In genomic region chr12:97404549-97404948, GRCh38 we compare ENCODE assay signal across 8 cellular contexts. TPM values are rescaled to one million over a fixed set of nuclear protein-coding genes. Genes with fewer than 3 reads are reported as not detected.
A peak's percentile ranks its signal among the peaks of the same experiment; 100 is the strongest.
DNase-seq lines count a peak whose midpoint lies in the region; ATAC-seq and TF ChIP-seq lines count a peak whose summit lies in the region.

No MANE protein-coding gene starts in this region.

- no peak overlapping the region for H3K27ac ChIP-seq in CD4-positive, alpha-beta T cell (ENCODE audit: low read depth, low read length)

- no peaks in the 10 kb centered on the region for H3K36me3 Mint-ChIP-seq in memory B cell
- H3K36me3 Mint-ChIP-seq in CD4-positive, alpha-beta T cell (ENCODE audit: low read depth) = no peaks in the 10 kb centered on the region

- peak; percentile 55 for TF ChIP-seq CTCF in choroid plexus epithelial cell (conservative IDR thresholded peaks at IDR 0.05; ENCODE audit: low read depth, low read length)
- TF ChIP-seq CTCF in CD4-positive, alpha-beta T cell (IDR thresholded peaks at IDR 0.05) = no peak

- CTCF ChIA-PET in CD4-positive, alpha-beta T cell (lab: Charles Lee) = no interaction called here

- no peak overlapping the region for H3K4me3 Mint-ChIP-seq in memory B cell
- no peak overlapping the region for H3K4me3 Mint-ChIP-seq in CD4-positive, alpha-beta T cell

- H3K27ac Mint-ChIP-seq in memory B cell = no peak overlapping the region
- H3K27ac Mint-ChIP-seq in CD4-positive, alpha-beta T cell = no peak overlapping the region

- no peak overlapping the region for H3K4me3 ChIP-seq in choroid plexus epithelial cell (ENCODE audit: low read depth, low read length)

- no peaks in the 10 kb centered on the region for H3K9me3 Mint-ChIP-seq in memory B cell
- no peaks in the 10 kb centered on the region for H3K9me3 Mint-ChIP-seq in CD4-positive, alpha-beta T cell

- H3K4me1 Mint-ChIP-seq in memory B cell = peaks cover 3% of the 10 kb centered on the region
- no peaks in the 10 kb centered on the region for H3K4me1 Mint-ChIP-seq in CD4-positive, alpha-beta T cell (ENCODE audit: low read depth)

- H3K27me3 Mint-ChIP-seq in memory B cell = peaks cover 2% of the 10 kb centered on the region
- H3K27me3 Mint-ChIP-seq in CD4-positive, alpha-beta T cell = no peaks in the 10 kb centered on the region

- no peaks in the 10 kb centered on the region for H3K9me3 ChIP-seq in CD4-positive, alpha-beta T cell (ENCODE audit: control insufficient read depth, low read length)

- intact Hi-C loops in CD4-positive, alpha-beta T cell (cut with DNase I, micrococcal nuclease) = no loop called here

- POLR2A ChIA-PET in CD4-positive, alpha-beta T cell (lab: Charles Lee) = no interaction called here

- DNase-seq in DMS 273 (lab: John Stamatoyannopoulos, UW; ENCODE audit: unreplicated experiment) (peak; percentile 70), DMS 273 treated with DMSO at 0.1 percent for 48 hours (lab: John Stamatoyannopoulos, UW) (no peak), NCI-H69 (lab: John Stamatoyannopoulos, UW) (peak; percentile 89), choroid plexus epithelial cell (ENCODE audit: low read depth) (peak; percentile 20), memory B cell (ENCODE audit: low spot score in 2 of 2) (peak; percentile 13 to 35)
- no peak for DNase-seq in CD4-positive, alpha-beta T cell

- ATAC-seq in GM21423 (IDR thresholded peaks at IDR 0.05; ENCODE audit: unreplicated experiment) (peak; percentile 89), HG03521 (IDR thresholded peaks at IDR 0.05; ENCODE audit: unreplicated experiment) (peak; percentile 93), memory B cell (ENCODE audit: low read depth) (peak; percentile 64)
- no peak for ATAC-seq in CD4-positive, alpha-beta T cell (ENCODE audit: poor library complexity)

- no peaks in the 10 kb centered on the region for H3K27me3 ChIP-seq in CD4-positive, alpha-beta T cell (ENCODE audit: control insufficient read depth, insufficient read depth, low read length)

RNA-seq across cellular contexts. Expression of gene RMST, which starts 58.1 kb away (rescaled TPM):
- total RNA-seq in CD4-positive, alpha-beta T cell = not detected

Comparison
In these comparisons a context has a peak if more than half of its experiments do, and no peak if none do; other contexts are left out.
1. DNase-seq: peak in DMS 273 (single experiment), NCI-H69 (single experiment), choroid plexus epithelial cell (single experiment) and memory B cell (2 of 2); none in DMS 273 treated with DMSO at 0.1 percent for 48 hours (single experiment) and CD4-positive, alpha-beta T cell (0 of 10).